17 cellular contexts compared by ENCODE assay signal in genomic region chr5:122358382-122358990, GRCh38. TPM values are rescaled to one million over a fixed set of nuclear protein-coding genes. Genes with fewer than 3 reads are reported as not detected.
"Had no signal": no experiment of that assay in that cellular context is flagged by ENCODE, and none has a peak within 500 bp of the region (broad histone marks: within the 10 kb centered on the region; RNA-seq: fewer than 3 reads in every experiment).

No MANE protein-coding gene starts in this region.

- H3K36me3 Mint-ChIP-seq: activated naive CD4-positive, alpha-beta T cell treated with anti-CD3 and anti-CD28 coated beads, Interleukin-2, amount 50 U/mL, for 24 hours; naive thymus-derived CD4-positive, alpha-beta T cell had no signal

- H3K27me3 ChIP-seq: brain microvascular endothelial cell, heart right ventricle, transverse colon had no signal

- H3K4me3 ChIP-seq: heart right ventricle, lung, SK-N-MC, transverse colon had no signal

- H3K27ac Mint-ChIP-seq: activated CD4-positive, alpha-beta T cell treated with anti-CD3 and anti-CD28 coated beads, Interleukin-2, amount 10 ng/mL, durations not matched to agents 7 days and 5 days; activated naive CD4-positive, alpha-beta T cell treated with anti-CD3 and anti-CD28 coated beads, Interleukin-2, amount 50 U/mL, for 24 hours; activated T-helper 2 cell treated with anti-CD3 and anti-CD28 coated beads, Interferon-gamma antibody, Interleukin-2, Interleukin-4, amounts not matched to agents 10 μg/mL and 5 μg/mL and 100 μg/mL, durations not matched to agents 14 hours and 24 hours and 36 hours; naive thymus-derived CD4-positive, alpha-beta T cell; T-helper 1 cell treated with Interleukin-12 subunit alpha and Interleukin-12 subunit beta and Interleukin-4 antibody, amounts not matched to agents 30 μg/mL and 1 μg/mL, for 36 hours had no signal

- H3K36me3 ChIP-seq: brain microvascular endothelial cell, heart right ventricle, transverse colon had no signal

- H3K4me1 Mint-ChIP-seq: activated CD4-positive, alpha-beta T cell treated with anti-CD3 and anti-CD28 coated beads, Interleukin-2, amount 10 ng/mL, durations not matched to agents 7 days and 5 days; activated naive CD4-positive, alpha-beta T cell treated with anti-CD3 and anti-CD28 coated beads, Interleukin-2, amount 50 U/mL, for 24 hours; naive thymus-derived CD4-positive, alpha-beta T cell had no signal

- H3K4me3 Mint-ChIP-seq: activated CD4-positive, alpha-beta T cell treated with anti-CD3 and anti-CD28 coated beads, Interleukin-2, amount 10 ng/mL, durations not matched to agents 7 days and 5 days; activated naive CD4-positive, alpha-beta T cell treated with anti-CD3 and anti-CD28 coated beads, Interleukin-2, amount 50 U/mL, for 24 hours; naive thymus-derived CD4-positive, alpha-beta T cell; T-helper 1 cell treated with Interleukin-12 subunit alpha and Interleukin-12 subunit beta and Interleukin-4 antibody, amounts not matched to agents 30 μg/mL and 1 μg/mL, for 36 hours had no signal

- DNase-seq: activated CD4-positive, alpha-beta T cell treated with anti-CD3 and anti-CD28 coated beads, Interleukin-2, amount 10 ng/mL, durations not matched to agents 7 days and 5 days; activated CD4-positive, CD25-positive, alpha-beta regulatory T cell; amygdala; brain microvascular endothelial cell; heart right ventricle; naive thymus-derived CD4-positive, alpha-beta T cell; stimulated activated CD4-positive, alpha-beta T cell treated with anti-CD3 and anti-CD28 coated beads, Interleukin-12 subunit alpha, Interleukin-12 subunit beta, amount 100 ng/mL, for 4 hours; stimulated activated naive CD4-positive, alpha-beta T cell; substantia nigra; transverse colon had no signal

- H3K27me3 Mint-ChIP-seq: activated CD4-positive, alpha-beta T cell treated with anti-CD3 and anti-CD28 coated beads, Interleukin-2, amount 10 ng/mL, durations not matched to agents 7 days and 5 days; activated naive CD4-positive, alpha-beta T cell treated with anti-CD3 and anti-CD28 coated beads, Interleukin-2, amount 50 U/mL, for 24 hours had no signal

- H3K9me3 Mint-ChIP-seq: activated CD4-positive, alpha-beta T cell treated with anti-CD3 and anti-CD28 coated beads, Interleukin-2, amount 10 ng/mL, durations not matched to agents 7 days and 5 days; activated naive CD4-positive, alpha-beta T cell treated with anti-CD3 and anti-CD28 coated beads, Interleukin-2, amount 50 U/mL, for 24 hours; activated T-helper 2 cell treated with anti-CD3 and anti-CD28 coated beads, Interferon-gamma antibody, Interleukin-2, Interleukin-4, amounts not matched to agents 10 μg/mL and 5 μg/mL and 100 μg/mL, durations not matched to agents 14 hours and 24 hours and 36 hours; T-helper 1 cell treated with Interleukin-12 subunit alpha and Interleukin-12 subunit beta and Interleukin-4 antibody, amounts not matched to agents 30 μg/mL and 1 μg/mL, for 36 hours had no signal

- H3K27ac ChIP-seq: brain microvascular endothelial cell, heart right ventricle, SK-N-MC, transverse colon had no signal

- H3K4me1 ChIP-seq: heart right ventricle had no signal

- H3K9me3 ChIP-seq: heart right ventricle, transverse colon had no signal

RNA-seq across cellular contexts. Expression of gene SNCAIP, which starts 46.4 kb away (rescaled TPM):
- total RNA-seq: activated CD4-positive, alpha-beta T cell treated with anti-CD3 and anti-CD28 coated beads, Interleukin-2, amount 10 ng/mL, durations not matched to agents 7 days and 5 days; activated CD8-positive, alpha-beta memory T cell treated with anti-CD3 and anti-CD28 coated beads for 36 hours; activated T-helper 2 cell treated with anti-CD3 and anti-CD28 coated beads, Interferon-gamma antibody, Interleukin-2, Interleukin-4, amounts not matched to agents 10 μg/mL and 5 μg/mL and 100 μg/mL, durations not matched to agents 14 hours and 24 hours and 36 hours; mononuclear cell had no signal
- polyA plus RNA-seq: naive thymus-derived CD4-positive, alpha-beta T cell had no signal
